11 cellular contexts compared by ENCODE assay signal in genomic region chr3:152235709-152236298, GRCh38. TPM values are rescaled to one million over a fixed set of nuclear protein-coding genes. Genes with fewer than 3 reads are reported as not detected.
DNase-seq lines count a peak whose midpoint lies in the region; ATAC-seq, FAIRE-seq and TF ChIP-seq lines count a peak whose summit lies in the region.
"Had no signal": no experiment of that assay in that cellular context is flagged by ENCODE, and none has a peak within 500 bp of the region (broad histone marks: within the 10 kb centered on the region; RNA-seq: fewer than 3 reads in every experiment).

No MANE protein-coding gene starts in this region.

- no peaks in the 10 kb centered on the region for H3K9me2 ChIP-seq in hepatocyte (replicated peaks; ENCODE audit: insufficient read depth)

- DNase-seq in GM12892 (ENCODE audit: insufficient read length) (no peak), HL-60 (ENCODE audit: low read depth in 1 of 2, low spot score in 1 of 2) (no peak), lung microvascular endothelial cell (ENCODE audit: low read depth in 2 of 2) (peak; percentile 12 to 19), NCI-H510A treated with DMSO at 0.1 percent for 48 hours (lab: John Stamatoyannopoulos, UW) (no peak), hepatocyte (ENCODE audit: low spot score) (no peak), D341Med (ENCODE audit: low spot score) (no peak)
- DNase-seq in activated CD8-positive, alpha-beta T cell treated with anti-CD3 and anti-CD28 coated beads for 36 hours: no peak
- DNase-seq: esophagus squamous epithelium, MM.1S, SHP77 had no signal

- H3K4me2 ChIP-seq in hepatocyte: no peak overlapping the region

- H3K4me3 ChIP-seq in HL-60 (replicated peaks; ENCODE audit: insufficient read depth, low read length): no peak overlapping the region
- no peak overlapping the region for H3K4me3 ChIP-seq in hepatocyte
- H3K4me3 ChIP-seq: esophagus squamous epithelium had no signal

- H3K4me1 ChIP-seq in hepatocyte (ENCODE audit: insufficient read depth): no peaks in the 10 kb centered on the region

- no peaks in the 10 kb centered on the region for H3K27me3 Mint-ChIP-seq in activated CD8-positive, alpha-beta T cell treated with anti-CD3 and anti-CD28 coated beads for 36 hours

- no peaks in the 10 kb centered on the region for H3K36me3 ChIP-seq in hepatocyte (replicated peaks; ENCODE audit: insufficient read depth, low read depth)
- H3K36me3 ChIP-seq: esophagus squamous epithelium had no signal

- H3K79me2 ChIP-seq in hepatocyte: no peaks in the 10 kb centered on the region

- no peaks in the 10 kb centered on the region for H4K20me1 ChIP-seq in hepatocyte (ENCODE audit: insufficient read depth, poor library complexity, severe bottlenecking)

- no peak for TF ChIP-seq POLR2A in GM12892 (IDR thresholded peaks at IDR 0.05; ENCODE audit: low read depth, low read length)

- no peaks in the 10 kb centered on the region for H3K9me3 ChIP-seq in hepatocyte (ENCODE audit: low read depth)
- H3K9me3 ChIP-seq: esophagus squamous epithelium had no signal

- CTCF ChIA-PET in activated CD8-positive, alpha-beta T cell treated with anti-CD3 and anti-CD28 coated beads for 36 hours (lab: Charles Lee): interaction anchor here (1.9 kb wide), 1 partner anchor 25 kb away, joined by 7 read pairs; no protein-coding TSS in a partner anchor

- H3K36me3 Mint-ChIP-seq in activated CD8-positive, alpha-beta T cell treated with anti-CD3 and anti-CD28 coated beads for 36 hours (ENCODE audit: low read depth): peaks cover 15% of the 10 kb centered on the region

- H2AFZ ChIP-seq in hepatocyte: no peak overlapping the region

- no peak overlapping the region for H3K4me3 Mint-ChIP-seq in activated CD8-positive, alpha-beta T cell treated with anti-CD3 and anti-CD28 coated beads for 36 hours

- peaks cover 4% of the 10 kb centered on the region for H3K9me3 Mint-ChIP-seq in activated CD8-positive, alpha-beta T cell treated with anti-CD3 and anti-CD28 coated beads for 36 hours

- ATAC-seq in activated CD8-positive, alpha-beta T cell treated with anti-CD3 and anti-CD28 coated beads for 36 hours: no peak
- ATAC-seq in GM21360 (IDR thresholded peaks at IDR 0.05; ENCODE audit: unreplicated experiment): no peak

- POLR2A ChIA-PET in activated CD8-positive, alpha-beta T cell treated with anti-CD3 and anti-CD28 coated beads for 36 hours (lab: Charles Lee): no interaction called here

- peak overlapping the region; percentile 39 for H3K27ac Mint-ChIP-seq in activated CD8-positive, alpha-beta T cell treated with anti-CD3 and anti-CD28 coated beads for 36 hours

- H3K27ac ChIP-seq in HL-60 (replicated peaks): peak overlapping the region; percentile 2
- H3K27ac ChIP-seq in hepatocyte: no peak overlapping the region
- H3K27ac ChIP-seq: esophagus squamous epithelium had no signal

- peaks cover 77% of the 10 kb centered on the region for H3K4me1 Mint-ChIP-seq in activated CD8-positive, alpha-beta T cell treated with anti-CD3 and anti-CD28 coated beads for 36 hours (ENCODE audit: low read depth)

- no peaks in the 10 kb centered on the region for H3K27me3 ChIP-seq in HL-60 (ENCODE audit: insufficient read depth, poor library complexity, severe bottlenecking)
- H3K27me3 ChIP-seq in hepatocyte: no peaks in the 10 kb centered on the region
- H3K27me3 ChIP-seq: esophagus squamous epithelium had no signal

- peak; percentile 42 for FAIRE-seq in GM12892 (lab: Jason Lieb, UNC)

- intact Hi-C loops in activated CD8-positive, alpha-beta T cell treated with anti-CD3 and anti-CD28 coated beads for 36 hours (cut with micrococcal nuclease): no loop called here

- TF ChIP-seq CTCF in HL-60 (IDR thresholded peaks at IDR 0.05; ENCODE audit: insufficient read depth, low read length) (no peak), hepatocyte (IDR thresholded peaks at IDR 0.05; ENCODE audit: poor library complexity) (no peak)
- TF ChIP-seq CTCF in activated CD8-positive, alpha-beta T cell treated with anti-CD3 and anti-CD28 coated beads for 36 hours (IDR thresholded peaks at IDR 0.05): no peak

- 43% methylated on average over 1 of the region's 1 CpG for WGBS in hepatocyte (ENCODE audit: low lambda C conversion rate, missing lambda C conversion rate)

RNA-seq across cellular contexts. Expression of gene MBNL1, which starts 32.9 kb away (rescaled TPM):
- 140 TPM for polyA plus RNA-seq in GM12892 (2012; ENCODE audit: missing spikeins)
- total RNA-seq in activated CD8-positive, alpha-beta T cell treated with anti-CD3 and anti-CD28 coated beads for 36 hours: 100 to 1,000 TPM; 341 to 360 TPM
- total RNA-seq in lung microvascular endothelial cell (206 and 247 TPM in 2 replicates), hepatocyte (98.5 and 104 TPM in 2 replicates)
- 20.5 and 27.9 TPM in 2 replicates for polyA plus RNA-seq in hepatocyte

Comparison
In these comparisons a context has a peak if more than half of its experiments do, and no peak if none do; other contexts are left out.
1. DNase-seq: peak in lung microvascular endothelial cell (2 of 2); none in GM12892 (single experiment), HL-60 (0 of 2), activated CD8-positive, alpha-beta T cell treated with anti-CD3 and anti-CD28 coated beads for 36 hours (single experiment), NCI-H510A treated with DMSO at 0.1 percent for 48 hours (single experiment), hepatocyte (single experiment) and D341Med (single experiment).